1 cellular context compared by ENCODE assay signal in the genomic region with DNA sequence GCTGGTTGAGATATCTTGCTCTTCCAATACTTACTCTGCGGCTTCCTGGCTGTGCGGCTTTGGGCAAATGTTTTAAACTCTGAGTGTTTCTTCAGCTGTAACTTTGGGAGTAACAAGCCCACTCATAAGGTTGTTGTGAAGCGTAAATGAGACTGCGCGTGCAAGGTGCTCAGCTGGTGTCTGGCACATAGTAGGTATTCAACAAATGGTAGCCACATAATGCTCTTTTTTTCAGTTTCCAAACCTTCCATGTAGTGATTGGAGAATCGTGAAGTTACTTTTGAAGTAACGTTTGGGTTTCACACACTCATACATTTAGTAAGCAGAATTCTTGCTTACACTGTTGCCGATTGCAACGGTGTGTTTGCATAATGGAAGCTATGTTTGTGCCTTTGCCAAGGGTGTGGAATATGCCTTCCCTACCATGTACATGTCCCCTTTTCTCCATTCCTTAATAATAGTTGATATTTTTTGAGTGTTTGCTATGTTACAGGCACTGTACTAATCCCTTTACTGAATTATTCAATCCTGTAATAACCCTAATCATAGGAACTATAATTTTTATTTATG.
TF ChIP-seq lines count a peak whose summit lies in the region.

No MANE protein-coding gene starts in this region.

TF ChIP-seq in IMR-90, 13 proteins besides CTCF, POLR2A, EP300 and RAD21 (continued from another document):
- no peak for TF ChIP-seq MAZ (IDR thresholded peaks at IDR 0.05; ENCODE audit: borderline replicate concordance, low read depth, low read length)
